Comparison of ENCODE assay signal across 9 cellular contexts in the genomic region with DNA sequence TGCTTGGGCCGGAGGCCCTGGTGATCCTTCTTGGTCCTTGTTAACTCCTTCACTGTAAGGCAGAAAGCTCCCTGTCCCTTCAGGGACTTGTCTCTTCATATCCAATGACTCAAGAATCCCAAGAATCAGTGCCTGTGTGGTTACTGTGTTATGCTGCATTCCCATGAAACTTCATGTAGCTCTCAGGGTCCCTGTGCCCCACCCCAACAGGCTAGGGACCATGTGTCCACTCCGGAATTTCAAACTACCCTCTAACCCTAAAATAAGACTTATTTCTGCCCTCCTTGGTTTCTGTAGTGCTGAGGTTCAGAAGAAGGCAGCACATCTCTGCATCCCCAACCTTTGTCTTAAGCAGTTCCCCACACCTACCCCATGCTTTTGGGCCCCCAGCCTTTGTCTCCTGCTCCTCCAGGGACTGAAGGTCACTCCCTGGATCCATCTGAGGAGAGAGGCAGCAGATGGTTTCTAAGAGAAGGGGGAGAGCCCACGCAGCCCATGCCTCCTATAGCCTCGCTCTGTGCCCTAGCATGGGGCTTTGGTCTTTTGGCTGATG. TPM values are rescaled to one million over a fixed set of nuclear protein-coding genes. Genes with fewer than 3 reads are reported as not detected.
DNase-seq lines count a peak whose midpoint lies in the region; ATAC-seq, FAIRE-seq and TF ChIP-seq lines count a peak whose summit lies in the region.
"Had no signal": no experiment of that assay in that cellular context is flagged by ENCODE, and none has a peak within 500 bp of the region (broad histone marks: within the 10 kb centered on the region; RNA-seq: fewer than 3 reads in every experiment).

No MANE protein-coding gene starts in this region.

- no peak overlapping the region for H3K27ac ChIP-seq in upper lobe of right lung

- H3K36me3 ChIP-seq in upper lobe of right lung = no peaks in the 10 kb centered on the region

- intact Hi-C loops in upper lobe of right lung (cut with DNase I) = no loop called here

- H3K4me3 Mint-ChIP-seq in activated naive CD8-positive, alpha-beta T cell treated with anti-CD3 and anti-CD28 coated beads, Interleukin-2, amount 10 ng/mL, durations not matched to agents 7 days and 5 days = peak overlapping the region; percentile 13
- H3K4me3 Mint-ChIP-seq in activated naive CD8-positive, alpha-beta T cell treated with anti-CD3 and anti-CD28 coated beads, Interleukin-2, amount 50 U/mL, for 24 hours = no peak overlapping the region
- H3K4me3 Mint-ChIP-seq: CD4-positive, CD25-positive, alpha-beta regulatory T cell had no signal

- H3K4me3 ChIP-seq in upper lobe of right lung = no peak overlapping the region

- POLR2A ChIA-PET in activated naive CD8-positive, alpha-beta T cell treated with anti-CD3 and anti-CD28 coated beads, Interleukin-2, amount 10 ng/mL, durations not matched to agents 7 days and 5 days (lab: Charles Lee) = no interaction called here

- H3K9me3 Mint-ChIP-seq in activated naive CD8-positive, alpha-beta T cell treated with anti-CD3 and anti-CD28 coated beads, Interleukin-2, amount 10 ng/mL, durations not matched to agents 7 days and 5 days = no peaks in the 10 kb centered on the region
- no peaks in the 10 kb centered on the region for H3K9me3 Mint-ChIP-seq in activated naive CD8-positive, alpha-beta T cell treated with anti-CD3 and anti-CD28 coated beads, Interleukin-2, amount 50 U/mL, for 24 hours

- TF ChIP-seq CTCF in upper lobe of right lung (IDR thresholded peaks at IDR 0.05) = no peak

- ATAC-seq in activated naive CD8-positive, alpha-beta T cell treated with anti-CD3 and anti-CD28 coated beads, Interleukin-2, amount 10 ng/mL, durations not matched to agents 7 days and 5 days (ENCODE audit: low read depth) = no peak
- no peak for ATAC-seq in activated naive CD8-positive, alpha-beta T cell treated with anti-CD3 and anti-CD28 coated beads, Interleukin-2, amount 50 U/mL, for 24 hours
- no peak for ATAC-seq in upper lobe of right lung

- peaks cover 24% of the 10 kb centered on the region for H3K27me3 Mint-ChIP-seq in activated naive CD8-positive, alpha-beta T cell treated with anti-CD3 and anti-CD28 coated beads, Interleukin-2, amount 10 ng/mL, durations not matched to agents 7 days and 5 days
- H3K27me3 Mint-ChIP-seq in activated naive CD8-positive, alpha-beta T cell treated with anti-CD3 and anti-CD28 coated beads, Interleukin-2, amount 50 U/mL, for 24 hours = peaks cover 27% of the 10 kb centered on the region

- H3K27me3 ChIP-seq in upper lobe of right lung = no peaks in the 10 kb centered on the region

- no peak overlapping the region for H3K27ac Mint-ChIP-seq in activated naive CD8-positive, alpha-beta T cell treated with anti-CD3 and anti-CD28 coated beads, Interleukin-2, amount 10 ng/mL, durations not matched to agents 7 days and 5 days
- H3K27ac Mint-ChIP-seq in activated naive CD8-positive, alpha-beta T cell treated with anti-CD3 and anti-CD28 coated beads, Interleukin-2, amount 50 U/mL, for 24 hours = no peak overlapping the region

- H3K4me1 Mint-ChIP-seq in activated naive CD8-positive, alpha-beta T cell treated with anti-CD3 and anti-CD28 coated beads, Interleukin-2, amount 10 ng/mL, durations not matched to agents 7 days and 5 days = peaks cover 46% of the 10 kb centered on the region
- peaks cover 39% of the 10 kb centered on the region for H3K4me1 Mint-ChIP-seq in activated naive CD8-positive, alpha-beta T cell treated with anti-CD3 and anti-CD28 coated beads, Interleukin-2, amount 50 U/mL, for 24 hours

- DNase-seq in activated naive CD8-positive, alpha-beta T cell treated with anti-CD3 and anti-CD28 coated beads, Interleukin-2, amount 10 ng/mL, durations not matched to agents 7 days and 5 days = no peak
- no peak for DNase-seq in activated naive CD8-positive, alpha-beta T cell treated with anti-CD3 and anti-CD28 coated beads, Interleukin-2, amount 50 U/mL, for 24 hours
- DNase-seq in cerebellar cortex (ENCODE audit: low spot score) (peak; percentile 72), mesenteric fat pad (ENCODE audit: low spot score) (peak; percentile 49), upper lobe of right lung (peak; percentile 12), frontal cortex (ENCODE audit: low spot score in 2 of 2) (no peak), GM19240 (ENCODE audit: insufficient read length, low spot score) (no peak)
- no peak for DNase-seq in stimulated activated naive CD4-positive, alpha-beta T cell (lab: John Stamatoyannopoulos, UW)
- DNase-seq: CD4-positive, CD25-positive, alpha-beta regulatory T cell had no signal

- no peaks in the 10 kb centered on the region for H3K36me3 Mint-ChIP-seq in activated naive CD8-positive, alpha-beta T cell treated with anti-CD3 and anti-CD28 coated beads, Interleukin-2, amount 10 ng/mL, durations not matched to agents 7 days and 5 days
- no peaks in the 10 kb centered on the region for H3K36me3 Mint-ChIP-seq in activated naive CD8-positive, alpha-beta T cell treated with anti-CD3 and anti-CD28 coated beads, Interleukin-2, amount 50 U/mL, for 24 hours (ENCODE audit: low read depth)
- H3K36me3 Mint-ChIP-seq: CD4-positive, CD25-positive, alpha-beta regulatory T cell had no signal

- FAIRE-seq in frontal cortex (lab: Jason Lieb, UNC) = no peak

- peaks cover 6% of the 10 kb centered on the region for H3K4me1 ChIP-seq in upper lobe of right lung

- H3K9me3 ChIP-seq in upper lobe of right lung = no peaks in the 10 kb centered on the region

RNA-seq across cellular contexts. Expression of a gene that starts 0.5 kb away (rescaled TPM):
- total RNA-seq in activated naive CD8-positive, alpha-beta T cell treated with anti-CD3 and anti-CD28 coated beads, Interleukin-2, amount 10 ng/mL, durations not matched to agents 7 days and 5 days = 1 to 10 TPM; 3.4 to 3.5 TPM
- 13.8 TPM for total RNA-seq in mesenteric fat pad
- 2.3 TPM for total RNA-seq in upper lobe of right lung
- total RNA-seq in frontal cortex = 24.5 TPM

RNA-seq across cellular contexts. Expression of a gene that starts 23.9 kb away (rescaled TPM):
- total RNA-seq in activated naive CD8-positive, alpha-beta T cell treated with anti-CD3 and anti-CD28 coated beads, Interleukin-2, amount 10 ng/mL, durations not matched to agents 7 days and 5 days = 10 to 100 TPM; 27.1 to 27.5 TPM
- 44.8 TPM for total RNA-seq in mesenteric fat pad
- total RNA-seq in upper lobe of right lung = 27.6 TPM
- total RNA-seq in frontal cortex = 157 TPM

Comparison
In these comparisons a context has a peak if more than half of its experiments do, and no peak if none do; other contexts are left out.
1. DNase-seq: peak in cerebellar cortex (single experiment), mesenteric fat pad (single experiment) and upper lobe of right lung (single experiment); none in activated naive CD8-positive, alpha-beta T cell treated with anti-CD3 and anti-CD28 coated beads, Interleukin-2, amount 10 ng/mL, durations not matched to agents 7 days and 5 days (single experiment), activated naive CD8-positive, alpha-beta T cell treated with anti-CD3 and anti-CD28 coated beads, Interleukin-2, amount 50 U/mL, for 24 hours (single experiment), frontal cortex (0 of 2), GM19240 (single experiment) and stimulated activated naive CD4-positive, alpha-beta T cell (0 of 6).